38 cellular contexts compared by ENCODE assay signal in genomic region chr4:18670034-18670433, GRCh38.
"Had no signal": no experiment of that assay in that cellular context is flagged by ENCODE, and none has a peak within 500 bp of the region (broad histone marks: within the 10 kb centered on the region; RNA-seq: fewer than 3 reads in every experiment).

No MANE protein-coding gene starts in this region.

- H3K4me1 Mint-ChIP-seq: activated naive CD4-positive, alpha-beta T cell treated with anti-CD3 and anti-CD28 coated beads, Interleukin-2, amount 10 ng/mL, durations not matched to agents 7 days and 5 days; activated naive CD4-positive, alpha-beta T cell treated with anti-CD3 and anti-CD28 coated beads, Interleukin-2, amount 50 U/mL, for 24 hours; activated naive CD8-positive, alpha-beta T cell treated with anti-CD3 and anti-CD28 coated beads for 36 hours; activated naive CD8-positive, alpha-beta T cell treated with anti-CD3 and anti-CD28 coated beads, Interleukin-2, amount 10 ng/mL, durations not matched to agents 7 days and 5 days; activated naive CD8-positive, alpha-beta T cell treated with anti-CD3 and anti-CD28 coated beads, Interleukin-2, amount 50 U/mL, for 24 hours; activated T-helper 17 cell treated with anti-CD3 and anti-CD28 coated beads, Interleukin-2, amount 50 U/mL, for 72 hours; brain; central memory CD8-positive, alpha-beta T cell had no signal

- FAIRE-seq: astrocyte, bronchial epithelial cell, colon had no signal

- H3K9me3 Mint-ChIP-seq: activated naive CD4-positive, alpha-beta T cell treated with anti-CD3 and anti-CD28 coated beads for 36 hours; activated naive CD4-positive, alpha-beta T cell treated with anti-CD3 and anti-CD28 coated beads, Interleukin-2, amount 10 ng/mL, durations not matched to agents 7 days and 5 days; activated naive CD4-positive, alpha-beta T cell treated with anti-CD3 and anti-CD28 coated beads, Interleukin-2, amount 50 U/mL, for 24 hours; activated naive CD8-positive, alpha-beta T cell treated with anti-CD3 and anti-CD28 coated beads for 36 hours; activated naive CD8-positive, alpha-beta T cell treated with anti-CD3 and anti-CD28 coated beads, Interleukin-2, amount 10 ng/mL, durations not matched to agents 7 days and 5 days; activated naive CD8-positive, alpha-beta T cell treated with anti-CD3 and anti-CD28 coated beads, Interleukin-2, amount 50 U/mL, for 24 hours; activated T-helper 1 cell treated with anti-CD3 and anti-CD28 coated beads, Interleukin-12 subunit alpha, Interleukin-12 subunit beta, Interleukin-2, Interleukin-4 antibody, amounts not matched to agents 30 ng/mL and 10 ng/mL and 1 ng/mL, durations not matched to agents 14 hours and 24 hours and 36 hours; activated T-helper 17 cell treated with anti-CD3 and anti-CD28 coated beads, Interleukin-2, amount 50 U/mL, for 72 hours; activated T-helper 2 cell treated with anti-CD3 and anti-CD28 coated beads, Interferon-gamma antibody, Interleukin-2, Interleukin-4, amounts not matched to agents 10 μg/mL and 5 μg/mL and 100 μg/mL, durations not matched to agents 14 hours and 24 hours and 36 hours; central memory CD8-positive, alpha-beta T cell had no signal

- H3K36me3 ChIP-seq: adrenal gland, ascending aorta, brain microvascular endothelial cell, breast epithelium, cardiac muscle cell had no signal

- ATAC-seq: activated naive CD4-positive, alpha-beta T cell treated with anti-CD3 and anti-CD28 coated beads, Interleukin-2, amount 50 U/mL, for 72 hours; activated naive CD8-positive, alpha-beta T cell treated with anti-CD3 and anti-CD28 coated beads, Interleukin-2, amount 50 U/mL, for 24 hours; activated T-cell treated with anti-CD3 and anti-CD28 coated beads, Interleukin-2, amount 50 U/mL, for 4 hours; activated T-cell treated with anti-CD3 and anti-CD28 coated beads, Interleukin-2, amount 50 U/mL, for 72 hours; activated T-helper 17 cell treated with anti-CD3 and anti-CD28 coated beads, Interleukin-2, amount 50 U/mL, for 72 hours; body of pancreas had no signal

- H3K36me3 Mint-ChIP-seq: activated naive CD4-positive, alpha-beta T cell treated with anti-CD3 and anti-CD28 coated beads, Interleukin-2, amount 10 ng/mL, durations not matched to agents 7 days and 5 days; activated naive CD4-positive, alpha-beta T cell treated with anti-CD3 and anti-CD28 coated beads, Interleukin-2, amount 50 U/mL, for 24 hours; activated naive CD4-positive, alpha-beta T cell treated with anti-CD3 and anti-CD28 coated beads, Interleukin-2, amount 50 U/mL, for 72 hours; activated naive CD8-positive, alpha-beta T cell; activated naive CD8-positive, alpha-beta T cell treated with anti-CD3 and anti-CD28 coated beads for 36 hours; activated naive CD8-positive, alpha-beta T cell treated with anti-CD3 and anti-CD28 coated beads, Interleukin-2, amount 10 ng/mL, durations not matched to agents 7 days and 5 days; brain had no signal

- H3K4me3 ChIP-seq: adrenal gland, ascending aorta, body of pancreas, breast epithelium, cardiac muscle cell had no signal

- H3K27me3 ChIP-seq: adrenal gland, ascending aorta, body of pancreas, brain microvascular endothelial cell, breast epithelium, cardiac muscle cell had no signal

- H3K9me3 ChIP-seq: adrenal gland, ascending aorta, body of pancreas, breast epithelium had no signal

- H3K27me3 Mint-ChIP-seq: activated naive CD4-positive, alpha-beta T cell treated with anti-CD3 and anti-CD28 coated beads, Interleukin-2, amount 10 ng/mL, durations not matched to agents 7 days and 5 days; activated naive CD4-positive, alpha-beta T cell treated with anti-CD3 and anti-CD28 coated beads, Interleukin-2, amount 50 U/mL, for 24 hours; activated naive CD8-positive, alpha-beta T cell; activated naive CD8-positive, alpha-beta T cell treated with anti-CD3 and anti-CD28 coated beads, Interleukin-2, amount 10 ng/mL, durations not matched to agents 7 days and 5 days; activated naive CD8-positive, alpha-beta T cell treated with anti-CD3 and anti-CD28 coated beads, Interleukin-2, amount 50 U/mL, for 24 hours; activated T-helper 17 cell treated with anti-CD3 and anti-CD28 coated beads, Interleukin-2, amount 50 U/mL, for 72 hours; central memory CD8-positive, alpha-beta T cell had no signal

- H3K4me3 Mint-ChIP-seq: activated naive CD4-positive, alpha-beta T cell treated with anti-CD3 and anti-CD28 coated beads for 36 hours; activated naive CD4-positive, alpha-beta T cell treated with anti-CD3 and anti-CD28 coated beads, Interleukin-2, amount 10 ng/mL, durations not matched to agents 7 days and 5 days; activated naive CD4-positive, alpha-beta T cell treated with anti-CD3 and anti-CD28 coated beads, Interleukin-2, amount 50 U/mL, for 24 hours; activated naive CD8-positive, alpha-beta T cell; activated naive CD8-positive, alpha-beta T cell treated with anti-CD3 and anti-CD28 coated beads for 36 hours; activated naive CD8-positive, alpha-beta T cell treated with anti-CD3 and anti-CD28 coated beads, Interleukin-2, amount 10 ng/mL, durations not matched to agents 7 days and 5 days; activated naive CD8-positive, alpha-beta T cell treated with anti-CD3 and anti-CD28 coated beads, Interleukin-2, amount 50 U/mL, for 24 hours; activated T-cell treated with anti-CD3 and anti-CD28 coated beads, Interleukin-2, amount 50 U/mL, for 4 hours; activated T-cell treated with anti-CD3 and anti-CD28 coated beads, Interleukin-2, amount 50 U/mL, for 72 hours; activated T-helper 1 cell treated with anti-CD3 and anti-CD28 coated beads, Interleukin-12 subunit alpha, Interleukin-12 subunit beta, Interleukin-2, Interleukin-4 antibody, amounts not matched to agents 30 ng/mL and 10 ng/mL and 1 ng/mL, durations not matched to agents 14 hours and 24 hours and 36 hours; activated T-helper 17 cell treated with anti-CD3 and anti-CD28 coated beads, Interleukin-2, amount 50 U/mL, for 72 hours; brain; central memory CD8-positive, alpha-beta T cell had no signal

- H3K4me1 ChIP-seq: adrenal gland, ascending aorta, body of pancreas, breast epithelium had no signal

- DNase-seq: activated effector memory CD4-positive, alpha-beta T cell treated with anti-CD3 and anti-CD28 coated beads, Interleukin-2, amount 50 U/mL, for 16 hours; activated effector memory CD4-positive, alpha-beta T cell treated with Interleukin-2 at 50 U/mL for 16 hours; activated gamma-delta T cell; activated gamma-delta T cell treated with Interleukin-2 at 50 U/mL for 16 hours; activated naive CD4-positive, alpha-beta T cell; activated naive CD4-positive, alpha-beta T cell treated with anti-CD3 and anti-CD28 coated beads for 36 hours; activated naive CD4-positive, alpha-beta T cell treated with anti-CD3 and anti-CD28 coated beads, Interleukin-2, amount 10 ng/mL, durations not matched to agents 7 days and 5 days; activated naive CD4-positive, alpha-beta T cell treated with anti-CD3 and anti-CD28 coated beads, Interleukin-2, amount 50 U/mL, for 16 hours; activated naive CD4-positive, alpha-beta T cell treated with Interleukin-2 at 50 U/mL for 16 hours; activated naive CD8-positive, alpha-beta T cell treated with anti-CD3 and anti-CD28 coated beads for 36 hours; activated naive CD8-positive, alpha-beta T cell treated with anti-CD3 and anti-CD28 coated beads, Interleukin-2, amount 10 ng/mL, durations not matched to agents 7 days and 5 days; activated naive CD8-positive, alpha-beta T cell treated with anti-CD3 and anti-CD28 coated beads, Interleukin-2, amount 50 U/mL, for 24 hours; activated T-cell treated with anti-CD3 and anti-CD28 coated beads, Interleukin-2, amount 50 U/mL, for 4 hours; activated T-cell treated with anti-CD3 and anti-CD28 coated beads, Interleukin-2, amount 50 U/mL, for 48 hours; activated T-cell treated with anti-CD3 and anti-CD28 coated beads, Interleukin-2, amount 50 U/mL, for 72 hours; adrenal gland; amniotic stem cell; amygdala; anterior cingulate cortex; aorta; body of pancreas; brain microvascular endothelial cell; central memory CD4-positive, alpha-beta T cell; cerebellar nuclear complex had no signal

- H3K27ac ChIP-seq: adrenal gland, ascending aorta, body of pancreas, brain microvascular endothelial cell, breast epithelium, cardiac muscle cell had no signal

- H3K27ac Mint-ChIP-seq: activated naive CD4-positive, alpha-beta T cell treated with anti-CD3 and anti-CD28 coated beads for 36 hours; activated naive CD4-positive, alpha-beta T cell treated with anti-CD3 and anti-CD28 coated beads, Interleukin-2, amount 10 ng/mL, durations not matched to agents 7 days and 5 days; activated naive CD4-positive, alpha-beta T cell treated with anti-CD3 and anti-CD28 coated beads, Interleukin-2, amount 50 U/mL, for 24 hours; activated naive CD4-positive, alpha-beta T cell treated with anti-CD3 and anti-CD28 coated beads, Interleukin-2, amount 50 U/mL, for 72 hours; activated naive CD8-positive, alpha-beta T cell; activated naive CD8-positive, alpha-beta T cell treated with anti-CD3 and anti-CD28 coated beads for 36 hours; activated naive CD8-positive, alpha-beta T cell treated with anti-CD3 and anti-CD28 coated beads, Interleukin-2, amount 10 ng/mL, durations not matched to agents 7 days and 5 days; activated naive CD8-positive, alpha-beta T cell treated with anti-CD3 and anti-CD28 coated beads, Interleukin-2, amount 50 U/mL, for 24 hours; activated T-cell treated with anti-CD3 and anti-CD28 coated beads, Interleukin-2, amount 50 U/mL, for 72 hours; activated T-helper 1 cell treated with anti-CD3 and anti-CD28 coated beads, Interleukin-12 subunit alpha, Interleukin-12 subunit beta, Interleukin-2, Interleukin-4 antibody, amounts not matched to agents 30 ng/mL and 10 ng/mL and 1 ng/mL, durations not matched to agents 14 hours and 24 hours and 36 hours; activated T-helper 17 cell treated with anti-CD3 and anti-CD28 coated beads, Interleukin-2, amount 50 U/mL, for 72 hours; activated T-helper 2 cell treated with anti-CD3 and anti-CD28 coated beads, Interferon-gamma antibody, Interleukin-2, Interleukin-4, amounts not matched to agents 10 μg/mL and 5 μg/mL and 100 μg/mL, durations not matched to agents 14 hours and 24 hours and 36 hours; brain had no signal
